Comparison of ENCODE assay signal across 16 cellular contexts in genomic region chr17:622356-622755, GRCh38.
DNase-seq lines count a peak whose midpoint lies in the region; ATAC-seq and TF ChIP-seq lines count a peak whose summit lies in the region.
"Had no signal": no experiment of that assay in that cellular context is flagged by ENCODE, and none has a peak within 500 bp of the region (broad histone marks: within the 10 kb centered on the region; RNA-seq: fewer than 3 reads in every experiment).

No MANE protein-coding gene starts in this region.

- no peak overlapping the region for H3K4me3 ChIP-seq in epithelial cell of esophagus (ENCODE audit: low read length)
- H3K4me3 ChIP-seq: stomach had no signal

- peak overlapping the region; percentile 11 for H3K27ac Mint-ChIP-seq in osteocyte (ENCODE audit: unreplicated experiment)
- H3K27ac Mint-ChIP-seq: activated CD8-positive, alpha-beta T cell treated with anti-CD3 and anti-CD28 coated beads for 36 hours; CD8-positive, alpha-beta T cell had no signal

- no peak overlapping the region for H3K4me3 Mint-ChIP-seq in osteocyte (ENCODE audit: unreplicated experiment)
- H3K4me3 Mint-ChIP-seq: activated CD8-positive, alpha-beta T cell treated with anti-CD3 and anti-CD28 coated beads for 36 hours; CD8-positive, alpha-beta T cell had no signal

- ATAC-seq in HG02973 (IDR thresholded peaks at IDR 0.05; ENCODE audit: unreplicated experiment): no peak
- ATAC-seq: activated CD8-positive, alpha-beta T cell treated with anti-CD3 and anti-CD28 coated beads for 36 hours; CD8-positive, alpha-beta T cell had no signal

- TF ChIP-seq CTCF in epithelial cell of esophagus (IDR thresholded peaks at IDR 0.05; ENCODE audit: insufficient read depth, low read depth, low read length, missing control alignments): no peak
- no peak for TF ChIP-seq CTCF in osteocyte (IDR thresholded peaks at IDR 0.05)

- peaks cover 25% of the 10 kb centered on the region for H3K36me3 Mint-ChIP-seq in osteocyte (ENCODE audit: unreplicated experiment)

- peak; percentile 77 for DNase-seq in H4 (ENCODE audit: low spot score)
- DNase-seq in SK-MEL-5 (ENCODE audit: low read depth, low spot score): peak; percentile 73
- peak; percentile 83 for DNase-seq in epithelial cell of esophagus (ENCODE audit: low read depth)
- DNase-seq in osteocyte (ENCODE audit: extremely low spot score, unreplicated experiment): no peak
- DNase-seq in NCI-H446 (lab: John Stamatoyannopoulos, UW): no peak
- DNase-seq in posterior cingulate gyrus: no peak
- DNase-seq: activated CD8-positive, alpha-beta T cell treated with anti-CD3 and anti-CD28 coated beads for 36 hours; activated gamma-delta T cell; CD8-positive, alpha-beta T cell; GOT3; NCI-H1694; NCI-H748 treated with DMSO at 0.1 percent for 48 hours; small intestine; stomach; T1000 had no signal

- H3K27me3 Mint-ChIP-seq in osteocyte (ENCODE audit: unreplicated experiment): no peaks in the 10 kb centered on the region
- H3K27me3 Mint-ChIP-seq: activated CD8-positive, alpha-beta T cell treated with anti-CD3 and anti-CD28 coated beads for 36 hours had no signal

- no peaks in the 10 kb centered on the region for H3K9me3 Mint-ChIP-seq in osteocyte (ENCODE audit: unreplicated experiment)
- H3K9me3 Mint-ChIP-seq: activated CD8-positive, alpha-beta T cell treated with anti-CD3 and anti-CD28 coated beads for 36 hours; CD8-positive, alpha-beta T cell had no signal

- intact Hi-C loops in posterior cingulate gyrus (cut with DNase I): no loop called here

- peaks cover 3% of the 10 kb centered on the region for H3K4me1 Mint-ChIP-seq in osteocyte (ENCODE audit: unreplicated experiment)

- in situ Hi-C loops in SK-MEL-5 (cut with HindIII; ENCODE audit: low pct_unique_long_range_greater_than_20kb, low sequenced_read_pairs): no loop called here

Comparison
In these comparisons a context has a peak if more than half of its experiments do, and no peak if none do; other contexts are left out.
1. DNase-seq: peak in H4 (single experiment), SK-MEL-5 (single experiment) and epithelial cell of esophagus (single experiment); none in osteocyte (single experiment), NCI-H446 (0 of 2) and posterior cingulate gyrus (0 of 10).